ENCODE assay signal across 24 cellular contexts in the genomic region with DNA sequence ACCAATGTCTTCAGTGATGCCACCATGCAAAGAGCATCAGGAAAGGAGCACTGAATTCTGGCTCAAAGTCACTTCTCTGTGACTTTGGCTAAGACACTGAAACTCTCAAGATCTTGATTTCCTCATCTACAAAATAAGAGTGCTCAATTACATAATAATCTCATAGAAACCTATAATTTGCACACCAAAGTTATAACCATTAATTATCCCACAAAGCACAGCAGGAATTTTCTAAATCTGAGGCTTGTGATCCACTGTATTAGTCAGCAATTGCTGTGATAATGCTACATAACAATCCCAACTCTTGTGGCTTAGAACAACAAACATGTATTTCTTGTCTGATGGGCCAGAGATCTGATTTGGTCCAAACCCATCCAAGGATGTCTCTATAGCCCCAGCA.
DNase-seq lines count a peak whose midpoint lies in the region; ATAC-seq and TF ChIP-seq lines count a peak whose summit lies in the region.
"Had no signal": no experiment of that assay in that cellular context is flagged by ENCODE, and none has a peak within 500 bp of the region (broad histone marks: within the 10 kb centered on the region; RNA-seq: fewer than 3 reads in every experiment).

No MANE protein-coding gene starts in this region.

- no peak overlapping the region for H3K23ac ChIP-seq in IMR-90 (ENCODE audit: low read depth, low read length)

- H3K27me3 ChIP-seq in IMR-90 (ENCODE audit: control insufficient read depth, insufficient read depth, low read length) (peaks cover 2% of the 10 kb centered on the region; the same call in 1 of the 2 replicates), endodermal cell (ENCODE audit: control insufficient read depth, insufficient read depth, low read length, poor library complexity, severe bottlenecking) (no peaks in the 10 kb centered on the region), thoracic aorta (replicated peaks; ENCODE audit: insufficient read depth) (no peaks in the 10 kb centered on the region), upper lobe of left lung (no peaks in the 10 kb centered on the region)
- H3K27me3 ChIP-seq: BE2C, BLaER1 had no signal

- no peak overlapping the region for H2AFZ ChIP-seq in IMR-90 (replicated peaks; ENCODE audit: low read length, poor library complexity)

- no peaks in the 10 kb centered on the region for H3K9me3 ChIP-seq in HEK293 (ENCODE audit: control insufficient read depth, insufficient read depth, low read depth, low read length)
- H3K9me3 ChIP-seq in IMR-90 (ENCODE audit: control insufficient read depth, insufficient read depth, low read length) = peaks cover 3% of the 10 kb centered on the region; the same call in 1 of the 2 replicates
- H3K9me3 ChIP-seq in endodermal cell (ENCODE audit: control insufficient read depth, low read length) = peaks cover 25% of the 10 kb centered on the region
- H3K9me3 ChIP-seq in thoracic aorta = no peaks in the 10 kb centered on the region
- no peaks in the 10 kb centered on the region for H3K9me3 ChIP-seq in upper lobe of left lung
- H3K9me3 ChIP-seq: BE2C had no signal

- no peak for DNase-seq in IMR-90
- DNase-seq in endodermal cell = no peak
- DNase-seq in thoracic aorta (ENCODE audit: low spot score) = no peak
- DNase-seq in stimulated activated CD4-positive, alpha-beta T cell treated with anti-CD3 and anti-CD28 coated beads, Interleukin-4, amount 100 ng/mL, for 24 hours = no peak
- DNase-seq in cerebellum (ENCODE audit: low spot score) = no peak
- DNase-seq in upper lobe of left lung = no peak
- DNase-seq: 8988T; ACHN; BE2C; CD4-positive, alpha-beta memory T cell; CD4-positive, CD25-positive, alpha-beta regulatory T cell; CD8-positive, alpha-beta memory T cell; COR-L47; DMS 273 treated with DMSO at 0.1 percent for 48 hours; DMS153; DMS53; DMS79; DND-41; EL; GDM1 had no signal

- CTCF ChIA-PET in HEK293 (lab: Yijun Ruan, JAX) (no interaction called here), IMR-90 (lab: Yijun Ruan, JAX) (no interaction called here)

- no peak overlapping the region; the same call in 1 of the 2 replicates for H3K4ac ChIP-seq in IMR-90 (ENCODE audit: low read depth, low read length)

- H3K9ac ChIP-seq in IMR-90 (ENCODE audit: low read depth, low read length) (no peak overlapping the region), endodermal cell (ENCODE audit: extremely low read depth, low read length, poor library complexity, severe bottlenecking) (no peak overlapping the region)
- H3K9ac ChIP-seq: BLaER1 had no signal

- no peak overlapping the region for H3K27ac ChIP-seq in HEK293 (ENCODE audit: extremely low read depth, low read depth, low read length)
- no peak overlapping the region for H3K27ac ChIP-seq in IMR-90 (ENCODE audit: insufficient read depth, low read length)
- no peak overlapping the region for H3K27ac ChIP-seq in endodermal cell (ENCODE audit: low read depth, low read length)
- peak overlapping the region; percentile 40 to 50 for H3K27ac ChIP-seq in thoracic aorta
- H3K27ac ChIP-seq in upper lobe of left lung = no peak overlapping the region
- H3K27ac ChIP-seq: BLaER1 had no signal

- intact Hi-C loops in IMR-90 (cut with micrococcal nuclease) = loop anchor here (5.0 kb wide), 1 partner anchor 267 kb away; a partner anchor contains a TSS

- no peak for TF ChIP-seq EP300 in upper lobe of left lung (IDR thresholded peaks at IDR 0.05)

- H3K4me3 ChIP-seq in HEK293 (ENCODE audit: low read depth, low read length) = no peak overlapping the region
- H3K4me3 ChIP-seq in IMR-90 (ENCODE audit: insufficient read depth, low read depth, low read length) = no peak overlapping the region
- peak overlapping the region; percentile 33 for H3K4me3 ChIP-seq in endodermal cell (ENCODE audit: low read length)
- H3K4me3 ChIP-seq in thoracic aorta = no peak overlapping the region
- H3K4me3 ChIP-seq in upper lobe of left lung = no peak overlapping the region
- H3K4me3 ChIP-seq: BLaER1, GM12878 had no signal

- no peak overlapping the region for H3K4me3 Mint-ChIP-seq in endodermal cell
- H3K4me3 Mint-ChIP-seq: CD14-positive monocyte; CD4-positive, alpha-beta memory T cell; CD4-positive, CD25-positive, alpha-beta regulatory T cell; CD8-positive, alpha-beta memory T cell had no signal

- no peaks in the 10 kb centered on the region for H3K79me1 ChIP-seq in IMR-90 (ENCODE audit: low read depth in 1 of 2, low read length in 2 of 2)

- H2AK9ac ChIP-seq in IMR-90 (replicated peaks; ENCODE audit: low read depth, low read length, poor library complexity) = no peak overlapping the region

- no peak for TF ChIP-seq RAD21 in IMR-90 (IDR thresholded peaks at IDR 0.05; ENCODE audit: low read length)

- no peaks in the 10 kb centered on the region for H4K20me1 ChIP-seq in IMR-90 (ENCODE audit: insufficient read depth, low read length)
- H4K20me1 ChIP-seq: BLaER1 had no signal

- BruUV-seq in IMR-90 (replicated peaks; lab: Mats Ljungman, UMichigan) = no TSS peak

- H3K14ac ChIP-seq in IMR-90 (replicated peaks; ENCODE audit: low read depth, low read length) = no peak overlapping the region

- no peak overlapping the region for H2AK5ac ChIP-seq in IMR-90 (ENCODE audit: low read depth, low read length)

- H4K91ac ChIP-seq in IMR-90 (ENCODE audit: insufficient read depth, low read depth, low read length) = no peak overlapping the region; the same call in 1 of the 2 replicates

- H2BK120ac ChIP-seq in IMR-90 (ENCODE audit: low read depth, low read length) = no peak overlapping the region

- no peak overlapping the region for H3K18ac ChIP-seq in IMR-90 (ENCODE audit: low read depth, low read length)

- no peak for TF ChIP-seq CTCF in HEK293 (tag by site-specific recombination; IDR thresholded peaks at IDR 0.05)
- TF ChIP-seq CTCF in IMR-90 (conservative IDR thresholded peaks at IDR 0.05; ENCODE audit: low read depth, low read length) = no peak
- TF ChIP-seq CTCF in endodermal cell (conservative IDR thresholded peaks at IDR 0.05) = no peak
- no peak for TF ChIP-seq CTCF in thoracic aorta (IDR thresholded peaks at IDR 0.05)
- TF ChIP-seq CTCF in upper lobe of left lung (IDR thresholded peaks at IDR 0.05) = no peak

- no peaks in the 10 kb centered on the region for H3K36me3 ChIP-seq in HEK293 (ENCODE audit: control insufficient read depth in 2 of 2, insufficient read depth in 1 of 2, low read length in 2 of 2)
- no peaks in the 10 kb centered on the region for H3K36me3 ChIP-seq in IMR-90 (ENCODE audit: control insufficient read depth, insufficient read depth, low read length)
- H3K36me3 ChIP-seq in endodermal cell (ENCODE audit: control insufficient read depth, insufficient read depth, low read length) = no peaks in the 10 kb centered on the region
- H3K36me3 ChIP-seq in thoracic aorta = no peaks in the 10 kb centered on the region
- H3K36me3 ChIP-seq in upper lobe of left lung = no peaks in the 10 kb centered on the region
- H3K36me3 ChIP-seq: BE2C, BLaER1 had no signal

- in situ Hi-C loops in IMR-90 (cut with MboI; ENCODE audit: low sequenced_read_pairs) = no loop called here

- H3K4me1 ChIP-seq in HEK293 (ENCODE audit: control insufficient read depth, insufficient read depth, low read length) (no peaks in the 10 kb centered on the region), IMR-90 (ENCODE audit: control insufficient read depth, insufficient read depth, low read length) (peaks cover 10% of the 10 kb centered on the region), endodermal cell (ENCODE audit: control insufficient read depth, insufficient read depth, low read length) (no peaks in the 10 kb centered on the region), thoracic aorta (ENCODE audit: control insufficient read depth in 1 of 2, low read depth in 2 of 2) (peaks cover 23 to 38% of the 10 kb centered on the region in 2 donors), upper lobe of left lung (peaks cover 15 to 28% (median 22%) of the 10 kb centered on the region in 4 donors)
- H3K4me1 ChIP-seq: BLaER1 had no signal

- dilution Hi-C loops in IMR-90 (cut with HindIII; ENCODE audit: low sequenced_read_pairs, unreplicated experiment) = no loop called here

- no peak overlapping the region for H3K4me2 ChIP-seq in IMR-90 (ENCODE audit: low read depth, low read length)
- H3K4me2 ChIP-seq: BLaER1 had no signal

- H3K9me3 Mint-ChIP-seq in endodermal cell = peaks cover 42% of the 10 kb centered on the region

- peaks cover 2% of the 10 kb centered on the region for H3K36me3 Mint-ChIP-seq in endodermal cell (ENCODE audit: low read depth)
- H3K36me3 Mint-ChIP-seq: CD4-positive, CD25-positive, alpha-beta regulatory T cell; CD8-positive, alpha-beta memory T cell had no signal

- POLR2A ChIA-PET in HEK293 (lab: Yijun Ruan, JAX) = no interaction called here
- POLR2A ChIA-PET in IMR-90 (lab: Charles Lee; ENCODE audit: unreplicated experiment) = no interaction called here

- ATAC-seq in IMR-90 (ENCODE audit: low read depth) = no peak
- no peak for ATAC-seq in thoracic aorta (ENCODE audit: insufficient number of reproducible peaks, low FRiP score, low read depth)
- no peak for ATAC-seq in upper lobe of left lung (ENCODE audit: low FRiP score in 2 of 2)
- ATAC-seq: GM12878 had no signal

- H4K8ac ChIP-seq in IMR-90 (ENCODE audit: low read depth in 2 of 2, low read length in 2 of 2) = no peak overlapping the region

- H4K5ac ChIP-seq in IMR-90 (ENCODE audit: low read depth, low read length) = no peak overlapping the region

- no peak overlapping the region for H3K27ac Mint-ChIP-seq in endodermal cell
- H3K27ac Mint-ChIP-seq: CD4-positive, CD25-positive, alpha-beta regulatory T cell; CD8-positive, alpha-beta memory T cell had no signal

- H2BK5ac ChIP-seq in IMR-90 (ENCODE audit: low read depth, low read length, poor library complexity, severe bottlenecking) = no peak overlapping the region

- H3K27me3 Mint-ChIP-seq in endodermal cell (ENCODE audit: insufficient read depth) = no peaks in the 10 kb centered on the region

- peaks cover 8% of the 10 kb centered on the region for H3K9me1 ChIP-seq in IMR-90 (ENCODE audit: insufficient read depth, low read length)

- 0 out of 3 replicates have a peak overlapping the region, but pooled peaks have one; percentile 68 for H2BK15ac ChIP-seq in IMR-90 (ENCODE audit: low read depth, low read length)

- H2BK20ac ChIP-seq in IMR-90 (ENCODE audit: low read depth, low read length) = peak overlapping the region; percentile 56; the same call in 1 of the 2 replicates

- peaks cover 15% of the 10 kb centered on the region for H3K4me1 Mint-ChIP-seq in endodermal cell
- H3K4me1 Mint-ChIP-seq: CD4-positive, alpha-beta memory T cell; CD4-positive, CD25-positive, alpha-beta regulatory T cell; CD8-positive, alpha-beta memory T cell had no signal

- no peak for TF ChIP-seq POLR2A in IMR-90 (IDR thresholded peaks at IDR 0.05; ENCODE audit: low read depth, low read length)
- TF ChIP-seq POLR2A in upper lobe of left lung (IDR thresholded peaks at IDR 0.05) = no peak

- no peak overlapping the region for H3K56ac ChIP-seq in IMR-90 (ENCODE audit: extremely low read depth, insufficient read depth, low read length)

TF ChIP-seq in HEK293, 187 proteins besides CTCF, POLR2A, EP300 and RAD21:
- peak; percentile 91 for TF ChIP-seq SP7 (tag by site-specific recombination; IDR thresholded peaks at IDR 0.05)
- no peak for TF ChIP-seq PRDM1 (tag by site-specific recombination; IDR thresholded peaks at IDR 0.05)

TF ChIP-seq in IMR-90, 13 proteins besides CTCF, POLR2A, EP300 and RAD21:
- no peak for TF ChIP-seq RFX5 (IDR thresholded peaks at IDR 0.05; ENCODE audit: low read depth, low read length)

Comparison
In these comparisons a context has a peak if more than half of its experiments do, and no peak if none do; other contexts are left out.
1. H3K27ac ChIP-seq: peak in thoracic aorta (2 of 2); none in HEK293 (single experiment), IMR-90 (single experiment), endodermal cell (single experiment) and upper lobe of left lung (0 of 4).